In the genomic region with DNA sequence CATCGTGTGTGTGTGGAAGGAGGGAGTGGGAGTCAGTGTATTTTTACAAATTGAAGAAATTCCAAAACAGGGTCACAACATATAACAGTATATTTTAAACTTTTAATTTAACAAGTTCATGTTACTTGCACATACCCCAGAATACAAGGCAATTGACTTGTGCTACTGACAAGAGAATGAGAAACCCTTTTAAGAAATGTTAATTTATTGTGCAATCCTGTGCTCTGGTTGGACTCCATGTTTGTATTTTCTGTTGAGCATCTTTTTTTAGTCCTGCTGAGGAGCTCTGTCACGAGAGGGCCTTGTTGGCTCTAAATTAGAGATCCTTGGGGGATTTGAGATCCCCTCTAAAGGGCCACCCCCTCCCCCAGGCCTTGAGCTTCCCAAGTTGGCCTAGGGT, we compare ENCODE assay signal across 1 cellular context.
TF ChIP-seq lines count a peak whose summit lies in the region.

No MANE protein-coding gene starts in this region.

TF ChIP-seq in K562, 482 proteins besides CTCF, POLR2A, EP300 and RAD21:
- no peak for TF ChIP-seq LCOR (CRISPR knock-in tag; IDR thresholded peaks at IDR 0.05)
- no peak; the same call in 1 of the 2 replicates for TF ChIP-seq CEBPG (CRISPR knock-in tag; IDR thresholded peaks at IDR 0.05)
- TF ChIP-seq CEBPG (tag; conservative IDR thresholded peaks at IDR 0.05 in 1 of 2, IDR thresholded peaks at IDR 0.05 in 1 of 2) = peak; percentile 45 to 62; a peak in 2 of 4 replicates
- no peak for TF ChIP-seq ZNF197 (CRISPR knock-in tag; IDR thresholded peaks at IDR 0.05; ENCODE audit: low read depth)
- TF ChIP-seq CEBPB (tag; IDR thresholded peaks at IDR 0.05) = peak; percentile 83
- no peak for TF ChIP-seq L3MBTL2 (IDR thresholded peaks at IDR 0.05)
- TF ChIP-seq CHD2 (IDR thresholded peaks at IDR 0.05; ENCODE audit: low read depth, low read length) = no peak
TF ChIP-seq in K562: peak in this region for 2.
